In the genomic region with DNA sequence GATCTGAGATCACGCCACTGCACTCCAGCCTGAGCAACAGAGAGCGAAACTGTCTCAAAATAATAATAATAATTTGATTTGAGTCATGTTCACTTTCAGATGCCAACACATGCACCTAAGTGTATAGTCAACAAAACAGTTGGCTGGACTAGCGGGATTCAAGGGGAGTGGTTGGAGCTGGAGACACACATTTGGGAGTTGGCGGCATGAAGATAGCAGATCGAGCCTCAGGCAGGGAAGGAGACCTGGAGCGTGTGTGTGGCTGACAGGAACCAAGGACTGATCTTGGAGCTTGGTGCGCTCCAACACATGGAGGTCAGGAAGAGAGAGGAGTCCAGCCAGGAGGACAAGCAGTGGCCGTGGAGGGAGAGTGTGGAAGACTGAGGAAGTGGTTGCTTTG, we compare ENCODE assay signal across 1 cellular context.
A peak's percentile ranks its signal among the peaks of the same experiment; 100 is the strongest.
TF ChIP-seq lines count a peak whose summit lies in the region.

No MANE protein-coding gene starts in this region.

TF ChIP-seq in GM12878, 131 proteins besides CTCF, POLR2A, EP300 and RAD21:
- TF ChIP-seq, protein P1, sequence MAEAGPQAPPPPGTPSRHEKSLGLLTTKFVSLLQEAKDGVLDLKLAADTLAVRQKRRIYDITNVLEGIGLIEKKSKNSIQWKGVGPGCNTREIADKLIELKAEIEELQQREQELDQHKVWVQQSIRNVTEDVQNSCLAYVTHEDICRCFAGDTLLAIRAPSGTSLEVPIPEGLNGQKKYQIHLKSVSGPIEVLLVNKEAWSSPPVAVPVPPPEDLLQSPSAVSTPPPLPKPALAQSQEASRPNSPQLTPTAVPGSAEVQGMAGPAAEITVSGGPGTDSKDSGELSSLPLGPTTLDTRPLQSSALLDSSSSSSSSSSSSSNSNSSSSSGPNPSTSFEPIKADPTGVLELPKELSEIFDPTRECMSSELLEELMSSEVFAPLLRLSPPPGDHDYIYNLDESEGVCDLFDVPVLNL (IDR thresholded peaks at IDR 0.05; ENCODE audit: low read depth, low read length) = no peak
- TF ChIP-seq, protein P2, sequence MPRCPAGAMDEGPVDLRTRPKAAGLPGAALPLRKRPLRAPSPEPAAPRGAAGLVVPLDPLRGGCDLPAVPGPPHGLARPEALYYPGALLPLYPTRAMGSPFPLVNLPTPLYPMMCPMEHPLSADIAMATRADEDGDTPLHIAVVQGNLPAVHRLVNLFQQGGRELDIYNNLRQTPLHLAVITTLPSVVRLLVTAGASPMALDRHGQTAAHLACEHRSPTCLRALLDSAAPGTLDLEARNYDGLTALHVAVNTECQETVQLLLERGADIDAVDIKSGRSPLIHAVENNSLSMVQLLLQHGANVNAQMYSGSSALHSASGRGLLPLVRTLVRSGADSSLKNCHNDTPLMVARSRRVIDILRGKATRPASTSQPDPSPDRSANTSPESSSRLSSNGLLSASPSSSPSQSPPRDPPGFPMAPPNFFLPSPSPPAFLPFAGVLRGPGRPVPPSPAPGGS (IDR thresholded peaks at IDR 0.05; ENCODE audit: borderline replicate concordance, insufficient read depth, low read depth, low read length, poor library complexity, severe bottlenecking) = peak; percentile 29
TF ChIP-seq in GM12878: peak in this region for 1.
